ENCODE assay signal across 23 cellular contexts in genomic region chr2:189249171-189249570, GRCh38.
DNase-seq lines count a peak whose midpoint lies in the region; ATAC-seq and TF ChIP-seq lines count a peak whose summit lies in the region.
"Had no signal": no experiment of that assay in that cellular context is flagged by ENCODE, and none has a peak within 500 bp of the region (broad histone marks: within the 10 kb centered on the region; RNA-seq: fewer than 3 reads in every experiment).

No MANE protein-coding gene starts in this region.

- no peaks in the 10 kb centered on the region for H4K20me1 ChIP-seq in GM23248 (ENCODE audit: insufficient read depth)
- no peaks in the 10 kb centered on the region for H4K20me1 ChIP-seq in osteoblast (ENCODE audit: insufficient read depth, low read length)

- H3K4me3 ChIP-seq in GM23248 (no peak overlapping the region), choroid plexus epithelial cell (ENCODE audit: low read depth, low read length) (no peak overlapping the region), osteoblast (ENCODE audit: insufficient read depth, low read length) (no peak overlapping the region), ovary (no peak overlapping the region)
- H3K4me3 ChIP-seq: heart left ventricle, lung, neural progenitor cell, psoas muscle had no signal

- DNase-seq in GM23248 (peak; percentile 73), RPMI7951 (ENCODE audit: low read depth) (peak; percentile 56), choroid plexus epithelial cell (ENCODE audit: low read depth) (peak; percentile 78), osteoblast (ENCODE audit: insufficient read length, low spot score, missing footprints) (peak; percentile 18), ovary (no peak)
- DNase-seq in activated CD4-positive, alpha-beta T cell treated with anti-CD3 and anti-CD28 coated beads for 1 hour, result no peak
- DNase-seq: activated CD4-positive, CD25-positive, alpha-beta regulatory T cell treated with anti-CD3 and anti-CD28 coated beads, Interleukin-2, amount 50 U/mL, for 72 hours; activated effector memory CD4-positive, alpha-beta T cell treated with anti-CD3 and anti-CD28 coated beads, Interleukin-2, amount 50 U/mL, for 16 hours; activated naive CD8-positive, alpha-beta T cell treated with anti-CD3 and anti-CD28 coated beads, Interleukin-2, amount 10 ng/mL, durations not matched to agents 7 days and 5 days; CD4-positive, alpha-beta T cell; DMS153; GOT3; heart left ventricle; KG1; MV-4-11; NCI-H1930; NCI-H82; psoas muscle; SHP77; trophoblast cell had no signal

- intact Hi-C loops in ovary (cut with DNase I), result no loop called here

- H3K79me2 ChIP-seq in GM23248 (ENCODE audit: insufficient read depth), result no peaks in the 10 kb centered on the region
- no peaks in the 10 kb centered on the region for H3K79me2 ChIP-seq in osteoblast (ENCODE audit: insufficient read depth, low read length)

- no peak for ATAC-seq in HG03097 (IDR thresholded peaks at IDR 0.05; ENCODE audit: low FRiP score, unreplicated experiment)
- ATAC-seq: heart left ventricle, psoas muscle had no signal

- no peak overlapping the region for H2AFZ ChIP-seq in GM23248
- H2AFZ ChIP-seq in osteoblast (ENCODE audit: low read length), result no peak overlapping the region
- H2AFZ ChIP-seq: neural progenitor cell had no signal

- no peak for TF ChIP-seq POLR2A in ovary (IDR thresholded peaks at IDR 0.05)

- H3K4me2 ChIP-seq in GM23248 (ENCODE audit: unreplicated experiment) (no peak overlapping the region), osteoblast (ENCODE audit: insufficient read depth, low read length) (peak overlapping the region; percentile 13)
- H3K4me2 ChIP-seq: neural progenitor cell had no signal

- no peak for TF ChIP-seq CTCF in choroid plexus epithelial cell (conservative IDR thresholded peaks at IDR 0.05; ENCODE audit: low read depth, low read length)
- TF ChIP-seq CTCF in osteoblast (IDR thresholded peaks at IDR 0.05; ENCODE audit: extremely low read depth, low read depth, low read length), result no peak
- no peak for TF ChIP-seq CTCF in ovary (IDR thresholded peaks at IDR 0.05)

- in situ Hi-C loops in GM23248 (cut with MboI), result no loop called here

- no peaks in the 10 kb centered on the region for H3K36me3 ChIP-seq in GM23248 (ENCODE audit: low read depth)
- no peaks in the 10 kb centered on the region for H3K36me3 ChIP-seq in osteoblast (ENCODE audit: insufficient read depth, low read length)
- H3K36me3 ChIP-seq in ovary, result no peaks in the 10 kb centered on the region
- H3K36me3 ChIP-seq: heart left ventricle, neural progenitor cell had no signal

- H3K9me3 ChIP-seq in GM23248 (ENCODE audit: low read depth) (no peaks in the 10 kb centered on the region), osteoblast (ENCODE audit: low read depth, low read length) (no peaks in the 10 kb centered on the region), ovary (no peaks in the 10 kb centered on the region)
- H3K9me3 ChIP-seq: psoas muscle had no signal

- peaks cover 37% of the 10 kb centered on the region for H3K4me1 ChIP-seq in GM23248 (ENCODE audit: insufficient read depth)
- H3K4me1 ChIP-seq in osteoblast (ENCODE audit: insufficient read depth, low read length), result peaks cover 23% of the 10 kb centered on the region
- H3K4me1 ChIP-seq in ovary (ENCODE audit: insufficient read depth), result peaks cover 4% of the 10 kb centered on the region
- H3K4me1 ChIP-seq: neural progenitor cell, psoas muscle had no signal

- peaks cover 30% of the 10 kb centered on the region for H3F3A ChIP-seq in GM23248 (ENCODE audit: insufficient read depth)

- H3K9me2 ChIP-seq in GM23248 (ENCODE audit: insufficient read depth), result no peaks in the 10 kb centered on the region

- no peak for TF ChIP-seq EP300 in ovary (IDR thresholded peaks at IDR 0.05)

- H3K27me3 ChIP-seq in GM23248 (replicated peaks; ENCODE audit: insufficient read depth) (no peaks in the 10 kb centered on the region), osteoblast (ENCODE audit: insufficient read depth, low read length) (no peaks in the 10 kb centered on the region), ovary (no peaks in the 10 kb centered on the region)
- H3K27me3 ChIP-seq: heart left ventricle, neural progenitor cell had no signal

- no peak overlapping the region for H3K9ac ChIP-seq in GM23248
- H3K9ac ChIP-seq: neural progenitor cell had no signal

- H3K27ac ChIP-seq in GM23248, result no peak overlapping the region
- no peak overlapping the region for H3K27ac ChIP-seq in osteoblast (ENCODE audit: low read depth, low read length)
- no peak overlapping the region for H3K27ac ChIP-seq in ovary
- H3K27ac ChIP-seq: neural progenitor cell, psoas muscle had no signal

Comparison
In these comparisons a context has a peak if more than half of its experiments do, and no peak if none do; other contexts are left out.
1. DNase-seq: peak in GM23248 (single experiment), RPMI7951 (single experiment), choroid plexus epithelial cell (single experiment) and osteoblast (single experiment); none in activated CD4-positive, alpha-beta T cell treated with anti-CD3 and anti-CD28 coated beads for 1 hour (single experiment) and ovary (0 of 5).